ENCODE assay signal across 9 cellular contexts in the genomic region with DNA sequence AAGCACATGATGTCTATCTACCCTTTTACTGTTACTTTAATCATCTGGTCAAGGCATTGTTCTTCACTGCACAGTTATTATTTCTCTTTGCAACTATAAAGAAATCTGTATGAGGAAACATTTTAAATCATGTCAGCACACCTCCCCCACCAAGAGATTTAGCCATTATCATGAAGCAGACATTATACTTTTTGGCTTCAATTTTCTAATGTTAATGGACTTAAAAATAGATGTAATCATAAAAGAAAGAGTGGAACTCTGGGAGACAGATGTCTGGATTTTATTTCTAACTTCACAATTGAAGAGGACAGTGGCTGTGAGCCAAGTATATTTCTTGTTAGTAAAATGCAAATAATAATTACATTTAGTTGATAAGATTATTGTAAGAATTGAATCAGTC.
"Had no signal": no experiment of that assay in that cellular context is flagged by ENCODE, and none has a peak within 500 bp of the region (broad histone marks: within the 10 kb centered on the region; RNA-seq: fewer than 3 reads in every experiment).

No MANE protein-coding gene starts in this region.

- ATAC-seq: HCT116, K562 had no signal

- H3K9me3 ChIP-seq: HAP-1 had no signal

- DNase-seq: GM23248, GOT3, H7, HFFc6, IMR-90, KG1 had no signal

- H3K4me3 ChIP-seq: GM23248, HAP-1, K562 had no signal

- H2AFZ ChIP-seq: GM23248 had no signal

- H3K27ac ChIP-seq: GM23248 had no signal

- H3K36me3 ChIP-seq: HAP-1 had no signal
